In the genomic region with DNA sequence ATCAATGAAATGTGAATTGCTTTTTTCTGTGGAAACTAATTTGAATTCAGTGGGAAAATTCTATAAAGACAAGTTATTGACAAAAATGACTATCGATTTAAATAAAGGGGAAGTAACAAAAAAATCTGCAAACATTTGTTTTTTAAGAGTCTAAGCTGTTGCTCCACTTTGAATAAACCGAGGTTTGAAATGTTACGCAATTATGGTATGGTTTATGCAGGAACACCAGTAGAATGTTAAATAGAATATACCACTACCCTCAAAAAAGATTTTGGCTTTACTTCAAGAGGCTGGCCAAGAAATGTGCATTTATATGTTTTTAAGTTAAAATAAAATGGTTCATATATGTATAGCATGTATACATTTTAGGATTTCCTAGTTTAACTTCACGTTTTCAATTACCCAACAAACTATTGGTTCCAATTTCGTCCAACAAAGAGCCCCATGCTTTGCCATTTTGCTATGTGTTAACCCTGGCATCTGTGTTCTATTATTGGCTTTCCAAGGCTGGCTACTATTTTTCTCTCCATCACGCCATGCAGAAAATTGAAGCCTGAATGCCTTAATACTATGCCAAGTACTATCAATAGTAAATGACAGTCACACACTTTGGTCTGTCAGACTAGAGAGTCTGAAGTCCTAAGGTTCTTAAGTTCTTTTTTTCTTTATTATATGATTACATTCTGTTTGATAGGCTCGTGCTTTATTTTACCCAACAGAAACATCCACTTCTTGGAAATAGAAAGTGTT, we compare ENCODE assay signal across 22 cellular contexts.
"Had no signal": no experiment of that assay in that cellular context is flagged by ENCODE, and none has a peak within 500 bp of the region (broad histone marks: within the 10 kb centered on the region; RNA-seq: fewer than 3 reads in every experiment).

No MANE protein-coding gene starts in this region.

- FAIRE-seq: K562 had no signal

- ATAC-seq: K562 had no signal

- H3K27me3 ChIP-seq: SJSA1 had no signal

- H3K27ac ChIP-seq: KMS-11, RWPE1, SJSA1, SK-N-MC had no signal

- H3K4me3 ChIP-seq: K562, SJSA1, SK-N-MC had no signal

- H3K9ac ChIP-seq: KMS-11 had no signal

- H3K4me1 ChIP-seq: SJSA1 had no signal

- DNase-seq: Kasumi-1, MM.1S, NCI-H1048, NCI-H1105, NCI-H1417, NCI-H1436 treated with DMSO at 0.1 percent for 48 hours, NCI-H1694 treated with DMSO at 0.1 percent for 48 hours, NCI-H2029, NCI-H2081 treated with DMSO at 0.1 percent for 48 hours, NCI-H2171, NCI-H226, NCI-H446, NCI-H510A, NCI-H524 treated with DMSO at 0.1 percent for 48 hours, NCI-H69, NCI-H774, SIG-M5 had no signal

- H3K36me3 ChIP-seq: SJSA1 had no signal

- H3K4me2 ChIP-seq: KMS-11 had no signal
